In the genomic region with DNA sequence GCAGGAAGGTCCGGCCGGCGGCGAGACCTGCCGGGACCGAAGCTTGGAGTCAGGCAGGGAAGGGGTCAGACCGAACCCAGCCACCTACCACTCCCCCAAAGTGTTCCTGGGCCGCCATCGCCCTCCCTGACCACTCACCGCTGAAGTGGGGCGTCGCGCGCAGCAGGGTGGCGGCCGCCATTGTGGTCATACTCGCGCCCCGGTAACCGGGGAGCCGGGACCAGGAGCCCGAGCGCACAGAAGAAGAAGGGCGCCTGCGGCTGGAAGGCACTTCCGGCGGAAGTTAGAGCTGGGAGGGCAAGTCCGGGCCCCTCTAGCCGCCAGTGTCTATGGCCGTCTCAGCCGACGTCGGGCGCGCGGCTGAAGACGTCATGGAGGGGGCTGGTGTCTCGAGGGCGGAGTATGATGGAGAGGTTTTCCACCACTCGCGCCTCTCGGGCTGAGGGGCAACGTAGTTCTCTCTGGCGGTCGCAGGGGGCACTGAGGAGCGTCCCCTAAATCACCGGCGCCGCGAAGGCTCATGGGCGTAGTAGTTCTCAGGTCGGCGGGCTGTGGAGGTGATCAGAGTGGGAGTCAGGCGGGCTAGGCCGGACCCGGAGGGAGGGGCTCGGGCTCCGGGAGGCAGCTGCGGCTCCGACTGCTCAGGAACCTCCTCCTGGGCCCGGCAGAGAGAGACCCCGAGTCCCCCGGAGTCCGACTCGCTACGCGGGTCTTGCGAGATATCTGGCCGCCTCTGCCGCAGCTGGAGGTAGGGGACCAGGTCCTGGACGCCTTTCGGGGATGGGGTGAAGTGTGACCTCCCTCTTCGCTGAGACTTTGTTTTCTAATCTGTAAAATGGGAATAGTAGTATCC, we compare ENCODE assay signal across 8 cellular contexts. TPM values are rescaled to one million over a fixed set of nuclear protein-coding genes. Genes with fewer than 3 reads are reported as not detected.
A peak's percentile ranks its signal among the peaks of the same experiment; 100 is the strongest.
DNase-seq lines count a peak whose midpoint lies in the region; ATAC-seq lines count a peak whose summit lies in the region.

TSS of gene TUFM (minus strand) at position 269 of the 853 bp plus-strand sequence. CDS start at position 190, 79 bp downstream.

- ATAC-seq in GM21528 (IDR thresholded peaks at IDR 0.05; ENCODE audit: low FRiP score, unreplicated experiment), result peak; percentile 83

- peak within 1 kb of the TSS; percentile 91 to 98 (median 94) for H3K4me3 Mint-ChIP-seq in IgD-negative memory B cell

- H3K36me3 Mint-ChIP-seq in IgD-negative memory B cell, result peaks cover 3% of the 10 kb centered on the region

- peaks cover 15 to 17% (median 16%) of the 10 kb centered on the region in 3 donors for H3K4me1 Mint-ChIP-seq in IgD-negative memory B cell

- peak within 1 kb of the TSS; percentile 83 to 97 (median 90) for H3K27ac Mint-ChIP-seq in IgD-negative memory B cell

- DNase-seq in DMS114 treated with DMSO at 0.1 percent for 48 hours (lab: John Stamatoyannopoulos, UW; ENCODE audit: unreplicated experiment) (peak; percentile 93), OCI-M2 (lab: John Stamatoyannopoulos, UW; ENCODE audit: unreplicated experiment) (peak; percentile 79), activated T-cell treated with anti-CD3 and anti-CD28 coated beads for 48 hours (ENCODE audit: low read depth) (peak; percentile 97), epithelial cell of prostate (ENCODE audit: low read depth, low spot score) (peak; percentile 90), mucosa of gallbladder (ENCODE audit: low spot score) (peak; percentile 98)
- peak; percentile 98 for DNase-seq in stimulated activated CD8-positive, alpha-beta memory T cell treated with anti-CD3 and anti-CD28 coated beads, Interleukin-4, amount 100 ng/mL, for 48 hours

- no peaks in the 10 kb centered on the region for H3K9me3 Mint-ChIP-seq in IgD-negative memory B cell

- no peaks in the 10 kb centered on the region for H3K27me3 Mint-ChIP-seq in IgD-negative memory B cell

- H3K27ac ChIP-seq in epithelial cell of prostate, result peak within 1 kb of the TSS; percentile 66

RNA-seq across cellular contexts. Expression of gene TUFM, which starts in this region (rescaled TPM):
- 139 TPM for polyA plus RNA-seq in IgD-negative memory B cell
- 163 TPM for total RNA-seq in mucosa of gallbladder

Comparison
In these comparisons a context has a peak if more than half of its experiments do, and no peak if none do; other contexts are left out.
1. Peak in every context shown above with its lines: DNase-seq, ATAC-seq and H3K27ac ChIP-seq.